ENCODE assay signal across 10 cellular contexts in the genomic region with DNA sequence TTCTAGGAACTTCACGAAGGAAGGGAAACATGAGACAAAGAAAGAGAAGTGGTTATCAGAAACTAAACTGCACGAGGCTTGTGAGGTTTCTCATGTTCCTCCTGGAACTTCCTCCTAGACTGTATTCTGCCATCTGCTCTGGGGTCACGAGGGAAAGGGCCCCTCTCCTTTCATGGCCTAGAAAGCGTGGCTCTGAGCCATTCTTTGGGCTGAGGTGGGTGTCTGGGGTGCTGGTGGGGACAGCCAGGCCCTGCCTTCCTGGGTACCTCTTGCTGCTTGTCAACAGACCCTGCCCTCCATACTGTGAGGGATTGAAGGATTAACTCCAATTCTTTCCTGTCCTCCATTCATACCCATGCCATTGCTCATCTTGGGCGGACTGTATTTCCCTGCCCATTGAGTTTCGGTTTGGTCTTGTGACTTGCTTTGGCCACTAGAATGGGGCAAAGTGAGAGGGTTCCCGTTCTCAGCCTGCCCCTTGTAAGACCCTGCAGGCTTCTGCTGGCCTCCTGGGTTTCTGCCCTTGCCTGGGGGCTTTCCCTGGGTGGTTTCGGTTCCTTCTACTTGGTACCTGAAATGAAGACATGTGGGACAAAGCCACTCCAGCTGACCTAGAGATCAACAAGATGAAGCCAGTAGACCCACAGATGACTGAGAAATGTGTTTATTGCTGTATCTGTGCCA. TPM values are rescaled to one million over a fixed set of nuclear protein-coding genes. Genes with fewer than 3 reads are reported as not detected.
A peak's percentile ranks its signal among the peaks of the same experiment; 100 is the strongest.
DNase-seq lines count a peak whose midpoint lies in the region; ATAC-seq and TF ChIP-seq lines count a peak whose summit lies in the region.
"Had no signal": no experiment of that assay in that cellular context is flagged by ENCODE, and none has a peak within 500 bp of the region (broad histone marks: within the 10 kb centered on the region; RNA-seq: fewer than 3 reads in every experiment).

No MANE protein-coding gene starts in this region.

- DNase-seq in right atrium auricular region (ENCODE audit: low spot score), result peak; percentile 32
- DNase-seq in NCI-H1092 treated with DMSO at 0.1 percent for 48 hours (lab: John Stamatoyannopoulos, UW), result no peak
- DNase-seq in DMS53 treated with DMSO at 0.1 percent for 48 hours (lab: John Stamatoyannopoulos, UW; ENCODE audit: unreplicated experiment), result no peak
- no peak for DNase-seq in occipital lobe (lab: John Stamatoyannopoulos, UW)
- no peak for DNase-seq in NCI-H187 (lab: John Stamatoyannopoulos, UW)
- DNase-seq: H7 had no signal

- no peaks in the 10 kb centered on the region for H3K36me3 ChIP-seq in right atrium auricular region

- no peaks in the 10 kb centered on the region for H3K4me1 ChIP-seq in right atrium auricular region

- H3K27me3 ChIP-seq in right atrium auricular region, result no peaks in the 10 kb centered on the region

- H3K4me3 ChIP-seq in right atrium auricular region, result no peak overlapping the region

- H3K27ac ChIP-seq in right atrium auricular region, result no peak overlapping the region

- peak; percentile 89 for ATAC-seq in GM18502 (IDR thresholded peaks at IDR 0.05; ENCODE audit: poor library complexity, unreplicated experiment)
- ATAC-seq in GM21526 (IDR thresholded peaks at IDR 0.05; ENCODE audit: low FRiP score, unreplicated experiment), result peak; percentile 92
- ATAC-seq in HG03565 (IDR thresholded peaks at IDR 0.05; ENCODE audit: unreplicated experiment), result peak; percentile 83

- TF ChIP-seq CTCF in right atrium auricular region (IDR thresholded peaks at IDR 0.05), result no peak

- no peaks in the 10 kb centered on the region for H3K9me3 ChIP-seq in right atrium auricular region

RNA-seq across cellular contexts. Expression of a gene that starts 14.9 kb away (rescaled TPM):
- total RNA-seq in right atrium auricular region (1 to 10 TPM; 6.6 to 9.6 TPM), occipital lobe (2.8 TPM)
- total RNA-seq: fibroblast of villous mesenchyme, H7 had no signal

RNA-seq across cellular contexts. Expression of a gene that starts 56.4 kb away (rescaled TPM):
- 1 to 10 TPM; 4.1 to 6.2 TPM for total RNA-seq in right atrium auricular region
- total RNA-seq in occipital lobe, result 10.6 TPM
